1 cellular context compared by ENCODE assay signal in the genomic region with DNA sequence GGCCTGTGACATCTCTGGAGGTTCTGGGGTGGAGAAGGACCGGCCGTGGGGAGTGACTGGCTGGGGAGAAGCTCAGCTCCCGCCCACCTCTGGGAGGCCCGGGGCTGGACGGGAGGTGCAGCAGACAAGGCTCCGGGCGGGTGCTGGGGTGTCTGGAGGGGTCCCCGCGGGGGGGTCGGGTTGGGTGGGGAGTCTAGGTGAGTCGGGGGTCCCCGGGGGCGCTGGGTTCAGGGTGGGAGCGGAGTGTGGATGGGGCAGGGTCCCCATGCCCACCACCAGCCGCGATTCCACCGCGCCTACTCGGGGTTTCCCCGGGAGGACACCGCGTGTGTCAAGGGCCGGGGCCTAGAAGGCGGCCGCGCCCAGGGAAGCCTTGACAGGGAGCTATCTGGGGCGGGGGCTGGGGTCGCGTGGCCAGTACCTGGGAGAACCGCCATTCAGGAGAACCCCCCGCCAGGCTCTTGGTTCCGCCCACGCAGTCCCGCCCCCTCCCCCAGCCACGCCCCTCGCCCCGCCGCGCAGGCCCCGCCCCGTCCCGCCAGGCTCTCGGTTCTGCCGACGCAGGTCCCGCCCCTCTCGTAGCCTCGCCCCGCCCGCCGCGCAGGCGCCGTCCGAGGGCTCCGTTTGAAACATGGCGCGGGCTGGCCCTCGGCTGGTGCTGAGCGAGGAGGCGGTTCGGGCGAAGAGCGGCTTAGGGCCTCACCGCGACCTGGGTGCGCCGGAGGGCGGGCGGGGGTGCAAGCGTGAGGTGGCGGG.
TF ChIP-seq lines count a peak whose summit lies in the region.

A gene with protein sequence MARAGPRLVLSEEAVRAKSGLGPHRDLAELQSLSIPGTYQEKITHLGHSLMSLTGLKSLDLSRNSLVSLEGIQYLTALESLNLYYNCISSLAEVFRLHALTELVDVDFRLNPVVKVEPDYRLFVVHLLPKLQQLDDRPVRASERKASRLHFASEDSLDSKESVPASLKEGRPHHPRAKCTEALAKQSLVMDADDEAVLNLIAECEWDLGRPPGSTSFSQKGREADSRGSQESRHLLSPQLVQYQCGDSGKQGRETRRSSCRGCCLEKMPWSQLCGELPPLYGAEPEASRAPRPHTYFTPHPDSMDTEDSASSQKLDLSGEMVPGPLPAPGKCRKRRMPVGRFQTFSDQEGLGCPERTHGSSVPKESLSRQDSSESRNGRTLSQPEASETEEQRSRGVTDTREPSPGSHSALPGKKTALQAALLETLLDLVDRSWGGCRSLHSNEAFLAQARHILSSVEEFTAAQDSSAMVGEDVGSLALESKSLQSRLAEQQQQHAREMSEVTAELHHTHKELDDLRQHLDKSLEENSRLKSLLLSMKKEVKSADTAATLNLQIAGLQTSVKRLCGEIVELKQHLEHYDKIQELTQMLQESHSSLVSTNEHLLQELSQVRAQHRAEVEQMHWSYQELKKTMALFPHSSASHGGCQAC (plus strand): TSS at position 610 of the 756 bp plus-strand sequence. CDS start 22 bp downstream, at position 632.

TF ChIP-seq in K562, 482 proteins besides CTCF, POLR2A, EP300 and RAD21 (continued from another document):
- TF ChIP-seq, protein P1, sequence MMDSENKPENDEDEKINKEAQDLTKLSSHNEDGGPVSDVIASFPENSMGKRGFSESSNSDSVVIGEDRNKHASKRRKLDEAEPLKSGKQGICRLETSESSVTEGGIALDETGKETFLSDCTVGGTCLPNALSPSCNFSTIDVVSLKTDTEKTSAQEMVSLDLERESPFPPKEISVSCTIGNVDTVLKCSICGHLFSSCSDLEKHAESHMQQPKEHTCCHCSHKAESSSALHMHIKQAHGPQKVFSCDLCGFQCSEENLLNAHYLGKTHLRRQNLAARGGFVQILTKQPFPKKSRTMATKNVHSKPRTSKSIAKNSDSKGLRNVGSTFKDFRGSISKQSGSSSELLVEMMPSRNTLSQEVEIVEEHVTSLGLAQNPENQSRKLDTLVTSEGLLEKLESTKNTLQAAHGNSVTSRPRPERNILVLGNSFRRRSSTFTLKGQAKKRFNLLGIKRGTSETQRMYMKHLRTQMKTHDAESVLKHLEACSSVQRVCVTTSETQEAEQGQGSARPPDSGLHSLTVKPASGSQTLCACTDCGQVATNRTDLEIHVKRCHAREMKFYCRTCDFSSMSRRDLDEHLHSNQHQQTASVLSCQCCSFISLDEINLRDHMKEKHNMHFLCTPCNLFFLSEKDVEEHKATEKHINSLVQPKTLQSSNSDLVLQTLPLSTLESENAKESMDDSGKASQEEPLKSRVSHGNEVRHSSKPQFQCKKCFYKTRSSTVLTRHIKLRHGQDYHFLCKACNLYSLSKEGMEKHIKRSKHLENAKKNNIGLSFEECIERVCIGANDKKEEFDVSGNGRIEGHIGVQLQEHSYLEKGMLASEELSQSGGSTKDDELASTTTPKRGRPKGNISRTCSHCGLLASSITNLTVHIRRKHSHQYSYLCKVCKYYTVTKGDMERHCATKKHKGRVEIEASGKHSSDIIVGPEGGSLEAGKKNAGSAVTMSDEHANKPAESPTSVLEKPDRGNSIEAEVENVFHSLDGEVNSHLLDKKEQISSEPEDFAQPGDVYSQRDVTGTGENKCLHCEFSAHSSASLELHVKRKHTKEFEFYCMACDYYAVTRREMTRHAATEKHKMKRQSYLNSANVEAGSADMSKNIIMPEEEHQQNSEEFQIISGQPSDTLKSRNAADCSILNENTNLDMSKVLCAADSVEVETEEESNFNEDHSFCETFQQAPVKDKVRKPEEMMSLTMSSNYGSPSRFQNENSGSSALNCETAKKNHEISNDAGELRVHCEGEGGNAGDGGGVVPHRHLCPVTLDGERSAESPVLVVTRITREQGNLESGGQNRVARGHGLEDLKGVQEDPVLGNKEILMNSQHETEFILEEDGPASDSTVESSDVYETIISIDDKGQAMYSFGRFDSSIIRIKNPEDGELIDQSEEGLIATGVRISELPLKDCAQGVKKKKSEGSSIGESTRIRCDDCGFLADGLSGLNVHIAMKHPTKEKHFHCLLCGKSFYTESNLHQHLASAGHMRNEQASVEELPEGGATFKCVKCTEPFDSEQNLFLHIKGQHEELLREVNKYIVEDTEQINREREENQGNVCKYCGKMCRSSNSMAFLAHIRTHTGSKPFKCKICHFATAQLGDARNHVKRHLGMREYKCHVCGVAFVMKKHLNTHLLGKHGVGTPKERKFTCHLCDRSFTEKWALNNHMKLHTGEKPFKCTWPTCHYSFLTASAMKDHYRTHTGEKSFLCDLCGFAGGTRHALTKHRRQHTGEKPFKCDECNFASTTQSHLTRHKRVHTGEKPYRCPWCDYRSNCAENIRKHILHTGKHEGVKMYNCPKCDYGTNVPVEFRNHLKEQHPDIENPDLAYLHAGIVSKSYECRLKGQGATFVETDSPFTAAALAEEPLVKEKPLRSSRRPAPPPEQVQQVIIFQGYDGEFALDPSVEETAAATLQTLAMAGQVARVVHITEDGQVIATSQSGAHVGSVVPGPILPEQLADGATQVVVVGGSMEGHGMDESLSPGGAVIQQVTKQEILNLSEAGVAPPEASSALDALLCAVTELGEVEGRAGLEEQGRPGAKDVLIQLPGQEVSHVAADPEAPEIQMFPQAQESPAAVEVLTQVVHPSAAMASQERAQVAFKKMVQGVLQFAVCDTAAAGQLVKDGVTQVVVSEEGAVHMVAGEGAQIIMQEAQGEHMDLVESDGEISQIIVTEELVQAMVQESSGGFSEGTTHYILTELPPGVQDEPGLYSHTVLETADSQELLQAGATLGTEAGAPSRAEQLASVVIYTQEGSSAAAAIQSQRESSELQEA (IDR thresholded peaks at IDR 0.05; ENCODE audit: low read depth), result no peak
- no peak for TF ChIP-seq FOXA1 (IDR thresholded peaks at IDR 0.05; ENCODE audit: borderline replicate concordance)
- TF ChIP-seq, protein P2, sequence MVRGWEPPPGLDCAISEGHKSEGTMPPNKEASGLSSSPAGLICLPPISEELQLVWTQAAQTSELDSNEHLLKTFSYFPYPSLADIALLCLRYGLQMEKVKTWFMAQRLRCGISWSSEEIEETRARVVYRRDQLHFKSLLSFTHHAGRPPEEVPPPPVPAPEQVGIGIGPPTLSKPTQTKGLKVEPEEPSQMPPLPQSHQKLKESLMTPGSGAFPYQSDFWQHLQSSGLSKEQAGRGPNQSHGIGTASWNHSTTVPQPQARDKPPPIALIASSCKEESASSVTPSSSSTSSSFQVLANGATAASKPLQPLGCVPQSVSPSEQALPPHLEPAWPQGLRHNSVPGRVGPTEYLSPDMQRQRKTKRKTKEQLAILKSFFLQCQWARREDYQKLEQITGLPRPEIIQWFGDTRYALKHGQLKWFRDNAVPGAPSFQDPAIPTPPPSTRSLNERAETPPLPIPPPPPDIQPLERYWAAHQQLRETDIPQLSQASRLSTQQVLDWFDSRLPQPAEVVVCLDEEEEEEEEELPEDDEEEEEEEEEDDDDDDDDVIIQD (CRISPR knock-in tag; IDR thresholded peaks at IDR 0.05), result no peak
- no peak for TF ChIP-seq U2AF2 (optimal IDR thresholded peaks at IDR 0.05; ENCODE audit: low read depth, low read length)
- TF ChIP-seq HDAC1 (IDR thresholded peaks at IDR 0.05), result peak in 1 of 2 experiments; percentile 66; a peak in 1 of 4 replicates
- TF ChIP-seq EP400 (IDR thresholded peaks at IDR 0.05), result peak; percentile 21; the same call in 1 of the 2 replicates
- TF ChIP-seq, protein P3, sequence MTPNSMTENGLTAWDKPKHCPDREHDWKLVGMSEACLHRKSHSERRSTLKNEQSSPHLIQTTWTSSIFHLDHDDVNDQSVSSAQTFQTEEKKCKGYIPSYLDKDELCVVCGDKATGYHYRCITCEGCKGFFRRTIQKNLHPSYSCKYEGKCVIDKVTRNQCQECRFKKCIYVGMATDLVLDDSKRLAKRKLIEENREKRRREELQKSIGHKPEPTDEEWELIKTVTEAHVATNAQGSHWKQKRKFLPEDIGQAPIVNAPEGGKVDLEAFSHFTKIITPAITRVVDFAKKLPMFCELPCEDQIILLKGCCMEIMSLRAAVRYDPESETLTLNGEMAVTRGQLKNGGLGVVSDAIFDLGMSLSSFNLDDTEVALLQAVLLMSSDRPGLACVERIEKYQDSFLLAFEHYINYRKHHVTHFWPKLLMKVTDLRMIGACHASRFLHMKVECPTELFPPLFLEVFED (CRISPR knock-in tag; conservative IDR thresholded peaks at IDR 0.05), result no peak
- TF ChIP-seq, protein P4, sequence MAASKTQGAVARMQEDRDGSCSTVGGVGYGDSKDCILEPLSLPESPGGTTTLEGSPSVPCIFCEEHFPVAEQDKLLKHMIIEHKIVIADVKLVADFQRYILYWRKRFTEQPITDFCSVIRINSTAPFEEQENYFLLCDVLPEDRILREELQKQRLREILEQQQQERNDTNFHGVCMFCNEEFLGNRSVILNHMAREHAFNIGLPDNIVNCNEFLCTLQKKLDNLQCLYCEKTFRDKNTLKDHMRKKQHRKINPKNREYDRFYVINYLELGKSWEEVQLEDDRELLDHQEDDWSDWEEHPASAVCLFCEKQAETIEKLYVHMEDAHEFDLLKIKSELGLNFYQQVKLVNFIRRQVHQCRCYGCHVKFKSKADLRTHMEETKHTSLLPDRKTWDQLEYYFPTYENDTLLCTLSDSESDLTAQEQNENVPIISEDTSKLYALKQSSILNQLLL (CRISPR knock-in tag; IDR thresholded peaks at IDR 0.05; ENCODE audit: borderline replicate concordance), result no peak
- TF ChIP-seq RBFOX2 (IDR thresholded peaks at IDR 0.05; ENCODE audit: low read depth, low read length), result peak; percentile 78
- peak; percentile 58; the same call in 1 of the 2 replicates for TF ChIP-seq PHF8 (IDR thresholded peaks at IDR 0.05; ENCODE audit: borderline replicate concordance, low read length)
- TF ChIP-seq NR2F6 (CRISPR knock-in tag; IDR thresholded peaks at IDR 0.05), result no peak
- 0 out of 2 replicates have a peak, but pooled peaks have one; percentile 29 for TF ChIP-seq TOE1 (IDR thresholded peaks at IDR 0.05; ENCODE audit: borderline replicate concordance)
- no peak for TF ChIP-seq TOE1 (CRISPR knock-in tag; IDR thresholded peaks at IDR 0.05; ENCODE audit: borderline replicate concordance, low read depth)
- no peak for TF ChIP-seq HNRNPK (IDR thresholded peaks at IDR 0.05; ENCODE audit: low read depth, low read length, poor library complexity, severe bottlenecking)
- 0 out of 2 replicates have a peak, but pooled peaks have one; percentile 41 for TF ChIP-seq ZNF133 (CRISPR knock-in tag; IDR thresholded peaks at IDR 0.05)
- TF ChIP-seq CREM (IDR thresholded peaks at IDR 0.05; ENCODE audit: low read depth), result 0 out of 2 replicates have a peak, but pooled peaks have one; percentile 23
- 0 out of 2 replicates have a peak, but pooled peaks have one; percentile 40 for TF ChIP-seq RB1 (IDR thresholded peaks at IDR 0.05; ENCODE audit: low read depth)
- no peak for TF ChIP-seq ZNF764 (CRISPR knock-in tag; IDR thresholded peaks at IDR 0.05; ENCODE audit: low read depth)
- TF ChIP-seq, protein P5, sequence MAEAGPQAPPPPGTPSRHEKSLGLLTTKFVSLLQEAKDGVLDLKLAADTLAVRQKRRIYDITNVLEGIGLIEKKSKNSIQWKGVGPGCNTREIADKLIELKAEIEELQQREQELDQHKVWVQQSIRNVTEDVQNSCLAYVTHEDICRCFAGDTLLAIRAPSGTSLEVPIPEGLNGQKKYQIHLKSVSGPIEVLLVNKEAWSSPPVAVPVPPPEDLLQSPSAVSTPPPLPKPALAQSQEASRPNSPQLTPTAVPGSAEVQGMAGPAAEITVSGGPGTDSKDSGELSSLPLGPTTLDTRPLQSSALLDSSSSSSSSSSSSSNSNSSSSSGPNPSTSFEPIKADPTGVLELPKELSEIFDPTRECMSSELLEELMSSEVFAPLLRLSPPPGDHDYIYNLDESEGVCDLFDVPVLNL (CRISPR knock-in tag; IDR thresholded peaks at IDR 0.05; ENCODE audit: low read depth), result peak; percentile 93
- TF ChIP-seq MAZ (CRISPR knock-in tag; conservative IDR thresholded peaks at IDR 0.05 in 1 of 2, IDR thresholded peaks at IDR 0.05 in 1 of 2), result peak; percentile 51 to 61; a peak in 3 of 4 replicates
- no peak for TF ChIP-seq PTBP1 (IDR thresholded peaks at IDR 0.05; ENCODE audit: low read depth, low read length)
- no peak for TF ChIP-seq GTF2A2 (tag; IDR thresholded peaks at IDR 0.05)
- TF ChIP-seq RBBP5 (IDR thresholded peaks at IDR 0.05; ENCODE audit: borderline replicate concordance, insufficient read depth, low read length, poor library complexity, severe bottlenecking), result no peak
- 0 out of 2 replicates have a peak, but pooled peaks have one; percentile 18 for TF ChIP-seq HDAC2 (IDR thresholded peaks at IDR 0.05)
- TF ChIP-seq, protein P6, sequence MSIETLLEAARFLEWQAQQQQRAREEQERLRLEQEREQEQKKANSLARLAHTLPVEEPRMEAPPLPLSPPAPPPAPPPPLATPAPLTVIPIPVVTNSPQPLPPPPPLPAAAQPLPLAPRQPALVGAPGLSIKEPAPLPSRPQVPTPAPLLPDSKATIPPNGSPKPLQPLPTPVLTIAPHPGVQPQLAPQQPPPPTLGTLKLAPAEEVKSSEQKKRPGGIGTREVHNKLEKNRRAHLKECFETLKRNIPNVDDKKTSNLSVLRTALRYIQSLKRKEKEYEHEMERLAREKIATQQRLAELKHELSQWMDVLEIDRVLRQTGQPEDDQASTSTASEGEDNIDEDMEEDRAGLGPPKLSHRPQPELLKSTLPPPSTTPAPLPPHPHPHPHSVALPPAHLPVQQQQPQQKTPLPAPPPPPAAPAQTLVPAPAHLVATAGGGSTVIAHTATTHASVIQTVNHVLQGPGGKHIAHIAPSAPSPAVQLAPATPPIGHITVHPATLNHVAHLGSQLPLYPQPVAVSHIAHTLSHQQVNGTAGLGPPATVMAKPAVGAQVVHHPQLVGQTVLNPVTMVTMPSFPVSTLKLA (conservative IDR thresholded peaks at IDR 0.05), result peak; percentile 51 to 72; a peak in 2 of 4 replicates
- 0 out of 2 replicates have a peak, but pooled peaks have one; percentile 12 for TF ChIP-seq SMAD3 (CRISPR knock-in tag; conservative IDR thresholded peaks at IDR 0.05)
- peak; percentile 50 for TF ChIP-seq SP1 (CRISPR knock-in tag; IDR thresholded peaks at IDR 0.05)
- TF ChIP-seq RAD51 (IDR thresholded peaks at IDR 0.05; ENCODE audit: borderline replicate concordance, low read depth), result no peak
